In genomic region chr7:72919256-72919775, GRCh38 we compare ENCODE assay signal across 16 cellular contexts. TPM values are rescaled to one million over a fixed set of nuclear protein-coding genes. Genes with fewer than 3 reads are reported as not detected.
DNase-seq lines count a peak whose midpoint lies in the region; ATAC-seq and TF ChIP-seq lines count a peak whose summit lies in the region.
"Had no signal": no experiment of that assay in that cellular context is flagged by ENCODE, and none has a peak within 500 bp of the region (broad histone marks: within the 10 kb centered on the region; RNA-seq: fewer than 3 reads in every experiment).

No MANE protein-coding gene starts in this region.

- peak overlapping the region; percentile 60 for H3K27ac Mint-ChIP-seq in progenitor cell of endocrine pancreas
- H3K27ac Mint-ChIP-seq in stimulated activated memory B cell treated with anti-CD40 and anti-IgM and Interleukin-4, amounts not matched to agents 10 μg/mL and 1 μg/mL and 100 μg/mL, for 72 hours: no peak overlapping the region

- peaks cover 8% of the 10 kb centered on the region; the same call in 1 of the 2 replicates for H4K20me1 ChIP-seq in Karpas-422 (ENCODE audit: insufficient read depth, low read depth, low read length)

- no peak for TF ChIP-seq CTCF in adrenal gland (IDR thresholded peaks at IDR 0.05)
- no peak for TF ChIP-seq CTCF in progenitor cell of endocrine pancreas (IDR thresholded peaks at IDR 0.05; ENCODE audit: unreplicated experiment)

- H3K9me3 Mint-ChIP-seq in progenitor cell of endocrine pancreas (ENCODE audit: low read depth): no peaks in the 10 kb centered on the region
- no peaks in the 10 kb centered on the region for H3K9me3 Mint-ChIP-seq in stimulated activated memory B cell treated with anti-CD40 and anti-IgM and Interleukin-4, amounts not matched to agents 10 μg/mL and 1 μg/mL and 100 μg/mL, for 72 hours

- no peaks in the 10 kb centered on the region for H3K27me3 ChIP-seq in Karpas-422 (ENCODE audit: low read length)
- no peaks in the 10 kb centered on the region for H3K27me3 ChIP-seq in adrenal gland
- H3K27me3 ChIP-seq: BLaER1 treated with 17β-estradiol and CSF1 and Interleukin-3, amounts not matched to agents 10 nM and 100 nM had no signal

- H3K36me3 ChIP-seq in Karpas-422 (ENCODE audit: insufficient read depth, low read length): peaks cover 20% of the 10 kb centered on the region
- peaks cover 0 to 3% of the 10 kb centered on the region in 2 donors for H3K36me3 ChIP-seq in adrenal gland (replicated peaks in 1 of 2)

- H3K9me2 ChIP-seq in Karpas-422 (replicated peaks; ENCODE audit: insufficient read depth, low read length): no peaks in the 10 kb centered on the region

- intact Hi-C loops in adrenal gland (cut with DNase I): no loop called here

- H3K4me1 ChIP-seq in Karpas-422 (ENCODE audit: low read length): peaks cover 9% of the 10 kb centered on the region
- peaks cover 9 to 43% of the 10 kb centered on the region in 2 donors for H3K4me1 ChIP-seq in adrenal gland (replicated peaks in 1 of 2)

- no peak overlapping the region for H3K4me3 ChIP-seq in Karpas-422 (ENCODE audit: low read length)
- H3K4me3 ChIP-seq in adrenal gland: no peak overlapping the region
- H3K4me3 ChIP-seq: BLaER1 treated with 17β-estradiol and CSF1 and Interleukin-3, amounts not matched to agents 10 nM and 100 nM; K562; PC-9 had no signal

- H3K27me3 Mint-ChIP-seq in progenitor cell of endocrine pancreas: no peaks in the 10 kb centered on the region
- H3K27me3 Mint-ChIP-seq in stimulated activated memory B cell treated with anti-CD40 and anti-IgM and Interleukin-4, amounts not matched to agents 10 μg/mL and 1 μg/mL and 100 μg/mL, for 72 hours: no peaks in the 10 kb centered on the region

- H3K4me3 Mint-ChIP-seq in progenitor cell of endocrine pancreas (ENCODE audit: low read depth): no peak overlapping the region
- no peak overlapping the region for H3K4me3 Mint-ChIP-seq in stimulated activated memory B cell treated with anti-CD40 and anti-IgM and Interleukin-4, amounts not matched to agents 10 μg/mL and 1 μg/mL and 100 μg/mL, for 72 hours

- 58 to 76% (median 65%) methylated on average over 4 of the region's 4 CpGs for WGBS in adrenal gland, 4 donors

- H3K4me2 ChIP-seq in Karpas-422 (ENCODE audit: low read depth, low read length, poor library complexity, severe bottlenecking): no peak overlapping the region
- H3K4me2 ChIP-seq: BLaER1 treated with 17β-estradiol and CSF1 and Interleukin-3, amounts not matched to agents 10 nM and 100 nM; PC-9 had no signal

- H3K36me3 Mint-ChIP-seq in progenitor cell of endocrine pancreas (ENCODE audit: insufficient read depth): peaks cover 14% of the 10 kb centered on the region
- peaks cover 17% of the 10 kb centered on the region for H3K36me3 Mint-ChIP-seq in stimulated activated memory B cell treated with anti-CD40 and anti-IgM and Interleukin-4, amounts not matched to agents 10 μg/mL and 1 μg/mL and 100 μg/mL, for 72 hours

- no peak overlapping the region for H3K9ac ChIP-seq in Karpas-422 (ENCODE audit: low read length)

- peak; percentile 10 for DNase-seq in ELR (ENCODE audit: low read depth)
- DNase-seq in Karpas-422: peak; percentile 34
- peak in 4 of 7 donors; percentile 45 to 69 (median 60) for DNase-seq in adrenal gland
- no peak for DNase-seq in progenitor cell of endocrine pancreas (ENCODE audit: low spot score, unreplicated experiment)
- DNase-seq in retina: no peak
- DNase-seq: COR-L47, DMS153, MM.1S, NCI-H1105, NCI-H1694 treated with DMSO at 0.1 percent for 48 hours, NCI-H69, PC-9 had no signal

- H3K4me1 Mint-ChIP-seq in progenitor cell of endocrine pancreas (ENCODE audit: low read depth): peaks cover 17% of the 10 kb centered on the region
- H3K4me1 Mint-ChIP-seq in stimulated activated memory B cell treated with anti-CD40 and anti-IgM and Interleukin-4, amounts not matched to agents 10 μg/mL and 1 μg/mL and 100 μg/mL, for 72 hours: peaks cover 15% of the 10 kb centered on the region

- H3K27ac ChIP-seq in Karpas-422 (ENCODE audit: low read length) (no peak overlapping the region), adrenal gland (peak overlapping the region in 3 of 5 donors; percentile 2 to 81 (median 71))
- H3K27ac ChIP-seq: BLaER1 treated with 17β-estradiol and CSF1 and Interleukin-3, amounts not matched to agents 10 nM and 100 nM; PC-9 had no signal

- H3K79me2 ChIP-seq in Karpas-422 (ENCODE audit: low read length): peaks cover 68% of the 10 kb centered on the region

- no peak for ATAC-seq in HG03378 (IDR thresholded peaks at IDR 0.05; ENCODE audit: unreplicated experiment)
- no peak for ATAC-seq in stimulated activated memory B cell treated with anti-CD40 and anti-IgM and Interleukin-4, amounts not matched to agents 10 μg/mL and 1 μg/mL and 100 μg/mL, for 72 hours
- ATAC-seq: K562 had no signal

- no peak for TF ChIP-seq POLR2A in adrenal gland (IDR thresholded peaks at IDR 0.05)

- H2AFZ ChIP-seq in Karpas-422 (ENCODE audit: low read length): no peak overlapping the region
- H2AFZ ChIP-seq: PC-9 had no signal

- H3K9me3 ChIP-seq in Karpas-422 (ENCODE audit: low read length) (no peaks in the 10 kb centered on the region), adrenal gland (replicated peaks in 1 of 3) (no peaks in the 10 kb centered on the region)
- H3K9me3 ChIP-seq: BLaER1 treated with 17β-estradiol and CSF1 and Interleukin-3, amounts not matched to agents 10 nM and 100 nM had no signal

RNA-seq across cellular contexts. Expression of gene POM121, which starts 5.6 kb away (rescaled TPM):
- 18.2 and 23.0 TPM in 2 replicates for total RNA-seq in Karpas-422 (2014; rRNA removed; shearing (Covaris generic); ENCODE audit: low replicate concordance)
- 10 to 100 TPM; 16.2 to 44.3 (median 25.7) TPM for total RNA-seq in adrenal gland
- 10 to 100 TPM; 19.7 to 31.0 (median 23.2) TPM for polyA plus RNA-seq in adrenal gland
- total RNA-seq in progenitor cell of endocrine pancreas: 53.2 and 53.6 TPM in 2 replicates

RNA-seq across cellular contexts. Expression of gene TRIM74, which starts 50.0 kb away (rescaled TPM):
- total RNA-seq in Karpas-422 (2014; rRNA removed; shearing (Covaris generic); ENCODE audit: low replicate concordance): not detected in 2 replicates
- total RNA-seq in adrenal gland (1 to 10 TPM in 7 of 8 donors, under 1 TPM in 1; 0.55 to 3.7 (median 2.1) TPM), progenitor cell of endocrine pancreas (2.1 and 2.4 TPM in 2 replicates)
- polyA plus RNA-seq in adrenal gland: 1 to 10 TPM in 2 of 3 donors, under 1 TPM in 1; 0.16 to 5.5 (median 3.3) TPM
- total RNA-seq: K562 had no signal
- polyA plus RNA-seq: K562 had no signal

Comparison
In these comparisons a context has a peak if more than half of its experiments do, and no peak if none do; other contexts are left out.
1. DNase-seq: peak in ELR (single experiment), Karpas-422 (single experiment) and adrenal gland (4 of 7); none in progenitor cell of endocrine pancreas (single experiment) and retina (single experiment).